Comparison of ENCODE assay signal across 15 cellular contexts in genomic region chr10:70866424-70866823, GRCh38. TPM values are rescaled to one million over a fixed set of nuclear protein-coding genes. Genes with fewer than 3 reads are reported as not detected.
DNase-seq lines count a peak whose midpoint lies in the region; ATAC-seq and TF ChIP-seq lines count a peak whose summit lies in the region.
"Had no signal": no experiment of that assay in that cellular context is flagged by ENCODE, and none has a peak within 500 bp of the region (broad histone marks: within the 10 kb centered on the region; RNA-seq: fewer than 3 reads in every experiment).

No MANE protein-coding gene starts in this region.

- no TSS peak for BruUV-seq in Calu3 (replicated peaks; lab: Mats Ljungman, UMichigan)

- H3K27ac Mint-ChIP-seq in Calu3 (ENCODE audit: unreplicated experiment): no peak overlapping the region
- H3K27ac Mint-ChIP-seq in naive thymus-derived CD4-positive, alpha-beta T cell: no peak overlapping the region
- H3K27ac Mint-ChIP-seq in neural progenitor cell: no peak overlapping the region
- H3K27ac Mint-ChIP-seq in osteocyte (ENCODE audit: unreplicated experiment): no peak overlapping the region
- H3K27ac Mint-ChIP-seq: activated CD4-positive, alpha-beta T cell treated with anti-CD3 and anti-CD28 coated beads for 36 hours had no signal

- no peaks in the 10 kb centered on the region for H3K9me3 Mint-ChIP-seq in Calu3 (ENCODE audit: low read depth, unreplicated experiment)
- no peaks in the 10 kb centered on the region for H3K9me3 Mint-ChIP-seq in naive thymus-derived CD4-positive, alpha-beta T cell
- no peaks in the 10 kb centered on the region for H3K9me3 Mint-ChIP-seq in neural progenitor cell
- no peaks in the 10 kb centered on the region for H3K9me3 Mint-ChIP-seq in osteocyte (ENCODE audit: unreplicated experiment)
- H3K9me3 Mint-ChIP-seq: activated T-helper 17 cell treated with anti-CD3 and anti-CD28 coated beads, Interleukin-2, amount 50 U/mL, for 72 hours; central memory CD8-positive, alpha-beta T cell had no signal

- H3K36me3 ChIP-seq in naive thymus-derived CD4-positive, alpha-beta T cell (ENCODE audit: control insufficient read depth in 2 of 3, insufficient read depth in 3 of 3, low read length in 3 of 3): peaks cover 0 to 22% (median 0%) of the 10 kb centered on the region in 3 experiments
- H3K36me3 ChIP-seq in neural progenitor cell: no peaks in the 10 kb centered on the region

- intact Hi-C loops in Calu3 (cut with micrococcal nuclease; ENCODE audit: unreplicated experiment): loop anchor here (5.0 kb wide), 1 partner anchor 34 kb away; no protein-coding TSS in a partner anchor
- intact Hi-C loops in naive thymus-derived CD4-positive, alpha-beta T cell (cut with micrococcal nuclease): no loop called here

- no peaks in the 10 kb centered on the region for H4K20me1 ChIP-seq in neural progenitor cell (ENCODE audit: low read depth)

- H3K27ac ChIP-seq in naive thymus-derived CD4-positive, alpha-beta T cell (ENCODE audit: low read depth, low read length): no peak overlapping the region
- H3K27ac ChIP-seq in neural progenitor cell: no peak overlapping the region

- no peaks in the 10 kb centered on the region for H3K79me2 ChIP-seq in neural progenitor cell (ENCODE audit: low read depth)

- H3K36me3 Mint-ChIP-seq in Calu3 (ENCODE audit: insufficient read depth, unreplicated experiment) (peaks cover 13% of the 10 kb centered on the region), neural progenitor cell (peaks cover 22% of the 10 kb centered on the region), osteocyte (ENCODE audit: unreplicated experiment) (peaks cover 28% of the 10 kb centered on the region)
- peaks cover 0 to 31% (median 7%) of the 10 kb centered on the region in 5 donors for H3K36me3 Mint-ChIP-seq in naive thymus-derived CD4-positive, alpha-beta T cell

- H2AFZ ChIP-seq in neural progenitor cell (replicated peaks): no peak overlapping the region

- TF ChIP-seq CTCF in Calu3 (IDR thresholded peaks at IDR 0.05; ENCODE audit: unreplicated experiment): no peak
- no peak for TF ChIP-seq CTCF in cardiac fibroblast (IDR thresholded peaks at IDR 0.05; ENCODE audit: low read depth, low read length)
- no peak for TF ChIP-seq CTCF in neural progenitor cell (IDR thresholded peaks at IDR 0.05)
- TF ChIP-seq CTCF in osteocyte (IDR thresholded peaks at IDR 0.05): no peak

- H3F3A ChIP-seq in neural progenitor cell (ENCODE audit: low read depth): no peaks in the 10 kb centered on the region

- DNase-seq in Calu3 (peak; percentile 18), MV-4-11 (lab: John Stamatoyannopoulos, UW) (peak; percentile 88), cardiac fibroblast (ENCODE audit: low read depth in 2 of 2) (peak; percentile 23 to 26), neural progenitor cell (ENCODE audit: low spot score) (no peak), osteocyte (ENCODE audit: extremely low spot score, unreplicated experiment) (no peak), iPS-NIHi7 (ENCODE audit: extremely low spot score) (no peak)
- no peak for DNase-seq in naive thymus-derived CD4-positive, alpha-beta T cell
- DNase-seq: activated CD4-positive, alpha-beta T cell treated with anti-CD3 and anti-CD28 coated beads for 36 hours; esophagus squamous epithelium; NCI-H1417 treated with DMSO at 0.1 percent for 48 hours; NCI-H69; stimulated activated naive CD4-positive, alpha-beta T cell treated with Interleukin-2 at 50 U/mL for 16 hours had no signal

- H3K27me3 Mint-ChIP-seq in Calu3 (ENCODE audit: unreplicated experiment) (no peaks in the 10 kb centered on the region), neural progenitor cell (ENCODE audit: insufficient read depth, low read depth) (no peaks in the 10 kb centered on the region), osteocyte (ENCODE audit: unreplicated experiment) (no peaks in the 10 kb centered on the region)
- no peaks in the 10 kb centered on the region for H3K27me3 Mint-ChIP-seq in naive thymus-derived CD4-positive, alpha-beta T cell
- H3K27me3 Mint-ChIP-seq: activated CD4-positive, alpha-beta T cell treated with anti-CD3 and anti-CD28 coated beads for 36 hours; activated T-helper 17 cell treated with anti-CD3 and anti-CD28 coated beads, Interleukin-2, amount 50 U/mL, for 72 hours; central memory CD8-positive, alpha-beta T cell had no signal

- H3K4me1 Mint-ChIP-seq in Calu3 (ENCODE audit: low read depth, unreplicated experiment): peaks cover 35% of the 10 kb centered on the region
- H3K4me1 Mint-ChIP-seq in naive thymus-derived CD4-positive, alpha-beta T cell: peaks cover 0 to 9% (median 0%) of the 10 kb centered on the region in 7 donors
- no peaks in the 10 kb centered on the region for H3K4me1 Mint-ChIP-seq in neural progenitor cell
- H3K4me1 Mint-ChIP-seq in osteocyte (ENCODE audit: unreplicated experiment): peaks cover 23% of the 10 kb centered on the region

- H3K4me3 Mint-ChIP-seq in Calu3 (ENCODE audit: low read depth, unreplicated experiment) (no peak overlapping the region), neural progenitor cell (no peak overlapping the region), osteocyte (ENCODE audit: unreplicated experiment) (no peak overlapping the region)
- H3K4me3 Mint-ChIP-seq in naive thymus-derived CD4-positive, alpha-beta T cell: no peak overlapping the region
- H3K4me3 Mint-ChIP-seq: activated CD4-positive, alpha-beta T cell treated with anti-CD3 and anti-CD28 coated beads for 36 hours; activated T-helper 17 cell treated with anti-CD3 and anti-CD28 coated beads, Interleukin-2, amount 50 U/mL, for 72 hours; central memory CD8-positive, alpha-beta T cell had no signal

- peak; percentile 69 for ATAC-seq in naive thymus-derived CD4-positive, alpha-beta T cell
- no peak for ATAC-seq in GM18870 (IDR thresholded peaks at IDR 0.05; ENCODE audit: unreplicated experiment)
- ATAC-seq: activated CD4-positive, alpha-beta T cell treated with anti-CD3 and anti-CD28 coated beads for 36 hours; activated T-helper 17 cell treated with anti-CD3 and anti-CD28 coated beads, Interleukin-2, amount 50 U/mL, for 72 hours had no signal

- H3K9me3 ChIP-seq in naive thymus-derived CD4-positive, alpha-beta T cell (ENCODE audit: control insufficient read depth in 2 of 3, low read length in 3 of 3): no peaks in the 10 kb centered on the region
- H3K9me3 ChIP-seq in neural progenitor cell (ENCODE audit: low read depth): no peaks in the 10 kb centered on the region
- H3K9me3 ChIP-seq: esophagus squamous epithelium had no signal

- H3K27me3 ChIP-seq in naive thymus-derived CD4-positive, alpha-beta T cell (ENCODE audit: control insufficient read depth in 2 of 2, insufficient read depth in 2 of 2, low read length in 2 of 2): no peaks in the 10 kb centered on the region
- no peaks in the 10 kb centered on the region for H3K27me3 ChIP-seq in neural progenitor cell
- H3K27me3 ChIP-seq: esophagus squamous epithelium had no signal

- no peak overlapping the region for H3K4me3 ChIP-seq in cardiac fibroblast (replicated peaks in 1 of 2; ENCODE audit: low read depth in 2 of 2, low read length in 2 of 2)
- no peak overlapping the region for H3K4me3 ChIP-seq in naive thymus-derived CD4-positive, alpha-beta T cell (ENCODE audit: low read length)
- no peak overlapping the region for H3K4me3 ChIP-seq in neural progenitor cell
- H3K4me3 ChIP-seq: esophagus squamous epithelium had no signal

- POLR2A ChIA-PET in naive thymus-derived CD4-positive, alpha-beta T cell (lab: Charles Lee): no interaction called here

- H3K4me2 ChIP-seq in neural progenitor cell: no peak overlapping the region

- no peaks in the 10 kb centered on the region for H3K4me1 ChIP-seq in naive thymus-derived CD4-positive, alpha-beta T cell (ENCODE audit: control insufficient read depth in 2 of 2, insufficient read depth in 2 of 2, low read length in 2 of 2)
- H3K4me1 ChIP-seq in neural progenitor cell: peaks cover 8% of the 10 kb centered on the region

- H3K9ac ChIP-seq in neural progenitor cell: no peak overlapping the region

- CTCF ChIA-PET in Calu3 (lab: Charles Lee): no interaction called here
- CTCF ChIA-PET in naive thymus-derived CD4-positive, alpha-beta T cell (lab: Charles Lee): no interaction called here

RNA-seq across cellular contexts. Expression of gene PCBD1, which starts 21.9 kb away (rescaled TPM):
- 193 and 205 TPM in 2 replicates for total RNA-seq in Calu3 (2022)
- total RNA-seq in naive thymus-derived CD4-positive, alpha-beta T cell: 10 to 100 TPM in 2 of 5 experiments, 1 to 10 TPM in 3; 4.5 to 29.8 (median 8.3) TPM
- 1 to 10 TPM; 6.3 to 7.8 TPM for polyA plus RNA-seq in naive thymus-derived CD4-positive, alpha-beta T cell
- 34.6 and 43.9 TPM in 2 replicates for total RNA-seq in neural progenitor cell (ENCODE audit: low replicate concordance)
- total RNA-seq in osteocyte: 36.6 and 40.9 TPM in 2 replicates

RNA-seq across cellular contexts. Expression of gene SGPL1, which starts 50.7 kb away (rescaled TPM):
- total RNA-seq in Calu3 (2022) (75.8 and 84.6 TPM in 2 replicates), neural progenitor cell (ENCODE audit: low replicate concordance) (51.5 and 53.6 TPM in 2 replicates), osteocyte (58.1 and 60.3 TPM in 2 replicates)
- 10 to 100 TPM; 20.9 to 35.5 (median 30.6) TPM for total RNA-seq in naive thymus-derived CD4-positive, alpha-beta T cell
- polyA plus RNA-seq in naive thymus-derived CD4-positive, alpha-beta T cell: 10 to 100 TPM; 12.2 to 13.4 TPM

Comparison
In these comparisons a context has a peak if more than half of its experiments do, and no peak if none do; other contexts are left out.
1. DNase-seq: peak in Calu3 (single experiment), MV-4-11 (single experiment) and cardiac fibroblast (2 of 2); none in naive thymus-derived CD4-positive, alpha-beta T cell (0 of 9), neural progenitor cell (single experiment), osteocyte (single experiment) and iPS-NIHi7 (single experiment).